Comparison of ENCODE assay signal across 8 cellular contexts in genomic region chr11:61158691-61159381, GRCh38. TPM values are rescaled to one million over a fixed set of nuclear protein-coding genes. Genes with fewer than 3 reads are reported as not detected.
DNase-seq lines count a peak whose midpoint lies in the region; ATAC-seq and TF ChIP-seq lines count a peak whose summit lies in the region.

No MANE protein-coding gene starts in this region.

- peaks cover 23% of the 10 kb centered on the region for H3K9me3 Mint-ChIP-seq in activated naive CD4-positive, alpha-beta T cell treated with anti-CD3 and anti-CD28 coated beads, Interleukin-2, amount 10 ng/mL, durations not matched to agents 7 days and 5 days
- peaks cover 10% of the 10 kb centered on the region for H3K9me3 Mint-ChIP-seq in type B pancreatic cell

- H3K27ac ChIP-seq in lower lobe of right lung = peak overlapping the region; percentile 15

- H3K27me3 Mint-ChIP-seq in activated naive CD4-positive, alpha-beta T cell treated with anti-CD3 and anti-CD28 coated beads, Interleukin-2, amount 10 ng/mL, durations not matched to agents 7 days and 5 days = peaks cover 4% of the 10 kb centered on the region
- no peaks in the 10 kb centered on the region for H3K27me3 Mint-ChIP-seq in type B pancreatic cell

- intact Hi-C loops in lower lobe of right lung (cut with DNase I) = no loop called here

- H3K27ac Mint-ChIP-seq in activated naive CD4-positive, alpha-beta T cell treated with anti-CD3 and anti-CD28 coated beads, Interleukin-2, amount 10 ng/mL, durations not matched to agents 7 days and 5 days = peak overlapping the region; percentile 29
- peak overlapping the region; percentile 99 for H3K27ac Mint-ChIP-seq in type B pancreatic cell

- no peak overlapping the region for H3K4me3 ChIP-seq in lower lobe of right lung

- peaks cover 3% of the 10 kb centered on the region for H3K36me3 ChIP-seq in lower lobe of right lung

- ATAC-seq in lower lobe of right lung (no peak), GM18858 (IDR thresholded peaks at IDR 0.05; ENCODE audit: unreplicated experiment) (no peak)

- TF ChIP-seq CTCF in lower lobe of right lung (IDR thresholded peaks at IDR 0.05) = no peak
- no peak for TF ChIP-seq CTCF in type B pancreatic cell (conservative IDR thresholded peaks at IDR 0.05)

- peaks cover 27% of the 10 kb centered on the region for H3K36me3 Mint-ChIP-seq in activated naive CD4-positive, alpha-beta T cell treated with anti-CD3 and anti-CD28 coated beads, Interleukin-2, amount 10 ng/mL, durations not matched to agents 7 days and 5 days
- peaks cover 22% of the 10 kb centered on the region for H3K36me3 Mint-ChIP-seq in type B pancreatic cell

- peaks cover 50% of the 10 kb centered on the region for H3K4me1 Mint-ChIP-seq in activated naive CD4-positive, alpha-beta T cell treated with anti-CD3 and anti-CD28 coated beads, Interleukin-2, amount 10 ng/mL, durations not matched to agents 7 days and 5 days
- H3K4me1 Mint-ChIP-seq in type B pancreatic cell (ENCODE audit: unreplicated experiment) = peaks cover 29% of the 10 kb centered on the region

- H3K27me3 ChIP-seq in lower lobe of right lung (ENCODE audit: low read depth) = no peaks in the 10 kb centered on the region

- in situ Hi-C loops in KBM-7 (cut with MboI; ENCODE audit: low pct_unique_long_range_greater_than_20kb, low sequenced_read_pairs) = no loop called here

- no peaks in the 10 kb centered on the region for H3K9me3 ChIP-seq in lower lobe of right lung

- H3K4me3 Mint-ChIP-seq in activated naive CD4-positive, alpha-beta T cell treated with anti-CD3 and anti-CD28 coated beads, Interleukin-2, amount 10 ng/mL, durations not matched to agents 7 days and 5 days = peak overlapping the region; percentile 24
- H3K4me3 Mint-ChIP-seq in type B pancreatic cell = peak overlapping the region; percentile 88

- no peak for DNase-seq in activated naive CD4-positive, alpha-beta T cell treated with anti-CD3 and anti-CD28 coated beads, Interleukin-2, amount 10 ng/mL, durations not matched to agents 7 days and 5 days
- DNase-seq in activated naive CD4-positive, alpha-beta T cell treated with Interleukin-2 at 50 U/mL for 16 hours = no peak
- peak; percentile 76 for DNase-seq in amniotic epithelial cell (ENCODE audit: low read depth)
- DNase-seq in lower lobe of right lung = no peak
- DNase-seq in type B pancreatic cell (ENCODE audit: extremely low spot score, unreplicated experiment) = no peak
- DNase-seq in KBM-7 = no peak
- DNase-seq in nucleus accumbens (lab: John Stamatoyannopoulos, UW) = no peak

- CTCF ChIA-PET in activated naive CD4-positive, alpha-beta T cell treated with anti-CD3 and anti-CD28 coated beads, Interleukin-2, amount 10 ng/mL, durations not matched to agents 7 days and 5 days (lab: Charles Lee) = interaction anchor here (0.9 to 1.2 kb wide), 3 partner anchors 17 to 270 kb away, joined by 3 to 4 read pairs (median 3); no protein-coding TSS in a partner anchor

- peaks cover 37% of the 10 kb centered on the region for H3K4me1 ChIP-seq in lower lobe of right lung

RNA-seq across cellular contexts. Expression of gene VPS37C, which starts 2.4 kb away (rescaled TPM):
- total RNA-seq in lower lobe of right lung (39.7 TPM), type B pancreatic cell (ENCODE audit: low replicate concordance) (27.8 and 42.1 TPM in 2 replicates)

RNA-seq across cellular contexts. Expression of gene PGA3, which starts 44.5 kb away (rescaled TPM):
- total RNA-seq in lower lobe of right lung = 1.3 TPM
- 1.3 TPM in 1 of 2 replicates, not detected in the other for total RNA-seq in type B pancreatic cell (ENCODE audit: low replicate concordance)

RNA-seq across cellular contexts. Expression of gene CD5, which starts 56.5 kb away (rescaled TPM):
- 3.5 TPM for total RNA-seq in lower lobe of right lung
- not detected in 2 replicates for total RNA-seq in type B pancreatic cell (ENCODE audit: low replicate concordance)
